Comparison of ENCODE assay signal across 1 cellular context in the genomic region with DNA sequence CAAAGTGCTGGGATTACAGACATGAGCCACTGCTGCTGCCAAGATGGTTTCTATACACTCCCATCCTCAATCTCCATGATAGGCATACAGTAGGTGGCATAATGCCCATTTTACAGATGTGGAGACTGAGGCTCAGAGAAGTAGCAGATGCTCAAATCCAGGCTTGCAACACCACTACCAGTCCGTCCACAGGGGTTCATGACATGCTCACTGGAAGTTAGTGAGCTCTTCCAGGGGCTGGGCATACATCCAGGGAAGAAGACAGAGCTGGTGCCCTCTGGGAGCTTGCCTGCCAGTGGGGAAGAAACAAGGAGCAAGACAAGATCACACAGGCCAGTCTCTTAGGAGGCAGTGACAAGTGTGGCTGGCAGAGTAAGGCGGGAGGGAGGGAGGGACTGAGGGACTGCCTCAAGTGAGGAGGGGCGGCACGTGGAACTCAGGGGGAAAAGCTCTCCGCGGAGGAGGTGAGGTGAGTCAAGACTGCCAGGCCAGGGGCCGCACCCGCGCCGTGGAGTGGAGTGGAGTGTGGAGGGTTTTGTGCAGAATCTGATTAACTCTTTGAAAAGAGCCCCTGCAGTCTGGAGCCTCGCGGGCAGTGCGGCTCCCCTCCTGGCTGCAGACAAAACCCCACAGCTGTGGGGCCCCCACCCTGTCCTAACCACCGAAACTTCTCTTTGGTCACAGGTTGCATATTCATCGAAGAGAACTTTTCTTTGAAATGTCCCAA.
TF ChIP-seq lines count a peak whose summit lies in the region.

No MANE protein-coding gene starts in this region.

TF ChIP-seq in SK-N-SH, 30 proteins besides CTCF, POLR2A, EP300 and RAD21 (continued from another document):
- TF ChIP-seq ELF1 (IDR thresholded peaks at IDR 0.05) (no peak), CHD2 (IDR thresholded peaks at IDR 0.05; ENCODE audit: low read length, partially characterized antibody) (no peak), POLR2AphosphoS5 (IDR thresholded peaks at IDR 0.05; ENCODE audit: low read depth, low read length) (no peak), MXI1 (IDR thresholded peaks at IDR 0.05; ENCODE audit: low read depth, low read length) (no peak), JUND (IDR thresholded peaks at IDR 0.05) (no peak), YY1 (IDR thresholded peaks at IDR 0.05; ENCODE audit: low read depth) (no peak), EZH2phosphoT487 (IDR thresholded peaks at IDR 0.05; ENCODE audit: borderline replicate concordance, low read depth) (no peak), FOXM1 (IDR thresholded peaks at IDR 0.05; ENCODE audit: low read depth) (no peak), GABPA (IDR thresholded peaks at IDR 0.05; ENCODE audit: low read depth) (no peak)
- TF ChIP-seq, protein P1, sequence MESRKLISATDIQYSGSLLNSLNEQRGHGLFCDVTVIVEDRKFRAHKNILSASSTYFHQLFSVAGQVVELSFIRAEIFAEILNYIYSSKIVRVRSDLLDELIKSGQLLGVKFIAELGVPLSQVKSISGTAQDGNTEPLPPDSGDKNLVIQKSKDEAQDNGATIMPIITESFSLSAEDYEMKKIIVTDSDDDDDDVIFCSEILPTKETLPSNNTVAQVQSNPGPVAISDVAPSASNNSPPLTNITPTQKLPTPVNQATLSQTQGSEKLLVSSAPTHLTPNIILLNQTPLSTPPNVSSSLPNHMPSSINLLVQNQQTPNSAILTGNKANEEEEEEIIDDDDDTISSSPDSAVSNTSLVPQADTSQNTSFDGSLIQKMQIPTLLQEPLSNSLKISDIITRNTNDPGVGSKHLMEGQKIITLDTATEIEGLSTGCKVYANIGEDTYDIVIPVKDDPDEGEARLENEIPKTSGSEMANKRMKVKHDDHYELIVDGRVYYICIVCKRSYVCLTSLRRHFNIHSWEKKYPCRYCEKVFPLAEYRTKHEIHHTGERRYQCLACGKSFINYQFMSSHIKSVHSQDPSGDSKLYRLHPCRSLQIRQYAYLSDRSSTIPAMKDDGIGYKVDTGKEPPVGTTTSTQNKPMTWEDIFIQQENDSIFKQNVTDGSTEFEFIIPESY (IDR thresholded peaks at IDR 0.05; ENCODE audit: borderline replicate concordance, low read depth) = no peak
- TF ChIP-seq, protein P2, sequence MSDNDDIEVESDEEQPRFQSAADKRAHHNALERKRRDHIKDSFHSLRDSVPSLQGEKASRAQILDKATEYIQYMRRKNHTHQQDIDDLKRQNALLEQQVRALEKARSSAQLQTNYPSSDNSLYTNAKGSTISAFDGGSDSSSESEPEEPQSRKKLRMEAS (IDR thresholded peaks at IDR 0.05; ENCODE audit: low read depth) = no peak
- TF ChIP-seq, protein P3, sequence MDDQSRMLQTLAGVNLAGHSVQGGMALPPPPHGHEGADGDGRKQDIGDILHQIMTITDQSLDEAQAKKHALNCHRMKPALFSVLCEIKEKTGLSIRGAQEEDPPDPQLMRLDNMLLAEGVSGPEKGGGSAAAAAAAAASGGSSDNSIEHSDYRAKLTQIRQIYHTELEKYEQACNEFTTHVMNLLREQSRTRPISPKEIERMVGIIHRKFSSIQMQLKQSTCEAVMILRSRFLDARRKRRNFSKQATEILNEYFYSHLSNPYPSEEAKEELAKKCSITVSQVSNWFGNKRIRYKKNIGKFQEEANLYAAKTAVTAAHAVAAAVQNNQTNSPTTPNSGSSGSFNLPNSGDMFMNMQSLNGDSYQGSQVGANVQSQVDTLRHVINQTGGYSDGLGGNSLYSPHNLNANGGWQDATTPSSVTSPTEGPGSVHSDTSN (IDR thresholded peaks at IDR 0.05) = no peak
- TF ChIP-seq, protein P4, sequence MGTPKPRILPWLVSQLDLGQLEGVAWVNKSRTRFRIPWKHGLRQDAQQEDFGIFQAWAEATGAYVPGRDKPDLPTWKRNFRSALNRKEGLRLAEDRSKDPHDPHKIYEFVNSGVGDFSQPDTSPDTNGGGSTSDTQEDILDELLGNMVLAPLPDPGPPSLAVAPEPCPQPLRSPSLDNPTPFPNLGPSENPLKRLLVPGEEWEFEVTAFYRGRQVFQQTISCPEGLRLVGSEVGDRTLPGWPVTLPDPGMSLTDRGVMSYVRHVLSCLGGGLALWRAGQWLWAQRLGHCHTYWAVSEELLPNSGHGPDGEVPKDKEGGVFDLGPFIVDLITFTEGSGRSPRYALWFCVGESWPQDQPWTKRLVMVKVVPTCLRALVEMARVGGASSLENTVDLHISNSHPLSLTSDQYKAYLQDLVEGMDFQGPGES (IDR thresholded peaks at IDR 0.05; ENCODE audit: low read depth, low read length) = no peak
TF ChIP-seq in SK-N-SH: peak in this region for 0.
